Comparison of ENCODE assay signal across 17 cellular contexts in the genomic region with DNA sequence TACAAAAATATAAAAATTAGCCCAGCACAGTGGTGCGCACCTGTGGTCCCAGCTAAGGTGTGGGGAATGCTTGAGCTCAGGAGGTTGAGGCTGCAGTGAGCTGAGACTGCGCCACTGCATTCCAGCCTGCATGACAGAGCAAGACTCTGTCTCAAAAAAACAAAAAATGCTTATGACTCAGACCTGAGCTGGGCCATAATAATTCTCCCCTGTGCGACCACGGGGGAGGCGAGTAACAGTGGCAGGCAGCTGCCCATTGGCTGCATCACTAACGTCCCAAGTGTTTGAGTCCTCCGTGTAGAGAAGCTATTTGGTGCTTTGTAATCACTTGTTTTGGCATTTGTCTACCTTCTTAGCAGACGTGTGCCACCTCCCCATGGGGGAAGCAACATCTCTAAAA. TPM values are rescaled to one million over a fixed set of nuclear protein-coding genes. Genes with fewer than 3 reads are reported as not detected.
A peak's percentile ranks its signal among the peaks of the same experiment; 100 is the strongest.
DNase-seq lines count a peak whose midpoint lies in the region; ATAC-seq and TF ChIP-seq lines count a peak whose summit lies in the region.
"Had no signal": no experiment of that assay in that cellular context is flagged by ENCODE, and none has a peak within 500 bp of the region (broad histone marks: within the 10 kb centered on the region; RNA-seq: fewer than 3 reads in every experiment).

No MANE protein-coding gene starts in this region.

- ATAC-seq in GM18511 (IDR thresholded peaks at IDR 0.05; ENCODE audit: unreplicated experiment) = no peak

- H3K27ac ChIP-seq in neural progenitor cell = no peak overlapping the region
- H3K27ac ChIP-seq: coronary artery, parathyroid adenoma had no signal

- no peak overlapping the region for H3K4me3 ChIP-seq in epithelial cell of esophagus (ENCODE audit: low read length)
- no peak overlapping the region for H3K4me3 ChIP-seq in retinal pigment epithelial cell (ENCODE audit: low read length)
- no peak overlapping the region for H3K4me3 ChIP-seq in neural progenitor cell
- H3K4me3 ChIP-seq: coronary artery had no signal

- H3K27me3 Mint-ChIP-seq in neural progenitor cell (ENCODE audit: insufficient read depth, low read depth) = peaks cover 2% of the 10 kb centered on the region

- H3K36me3 Mint-ChIP-seq in neural progenitor cell = peaks cover 3% of the 10 kb centered on the region

- H2AFZ ChIP-seq in neural progenitor cell (replicated peaks) = no peak overlapping the region
- H2AFZ ChIP-seq: parathyroid adenoma had no signal

- H3K4me1 Mint-ChIP-seq in neural progenitor cell = no peaks in the 10 kb centered on the region

- H4K20me1 ChIP-seq in neural progenitor cell (ENCODE audit: low read depth) = no peaks in the 10 kb centered on the region

- H3K4me1 ChIP-seq in neural progenitor cell = no peaks in the 10 kb centered on the region
- H3K4me1 ChIP-seq: parathyroid adenoma had no signal

- TF ChIP-seq CTCF in epithelial cell of esophagus (IDR thresholded peaks at IDR 0.05; ENCODE audit: insufficient read depth, low read depth, low read length, missing control alignments) = no peak
- no peak for TF ChIP-seq CTCF in retinal pigment epithelial cell (conservative IDR thresholded peaks at IDR 0.05; ENCODE audit: low read depth, low read length)
- TF ChIP-seq CTCF in neural progenitor cell (IDR thresholded peaks at IDR 0.05) = no peak

- no peaks in the 10 kb centered on the region for H3F3A ChIP-seq in neural progenitor cell (ENCODE audit: low read depth)

- no peaks in the 10 kb centered on the region for H3K9me3 Mint-ChIP-seq in neural progenitor cell

- no peak overlapping the region for H3K4me2 ChIP-seq in neural progenitor cell

- H3K9me3 ChIP-seq in neural progenitor cell (ENCODE audit: low read depth) = no peaks in the 10 kb centered on the region

- H3K36me3 ChIP-seq in neural progenitor cell = no peaks in the 10 kb centered on the region

- H3K4me3 Mint-ChIP-seq in neural progenitor cell = no peak overlapping the region

- H3K79me2 ChIP-seq in neural progenitor cell (ENCODE audit: low read depth) = no peaks in the 10 kb centered on the region

- H3K27ac Mint-ChIP-seq in neural progenitor cell = no peak overlapping the region

- no peaks in the 10 kb centered on the region for H3K27me3 ChIP-seq in neural progenitor cell

- DNase-seq in HCEC 1CT (peak; percentile 80), RPMI7951 (ENCODE audit: low read depth) (peak; percentile 52), epithelial cell of esophagus (ENCODE audit: low read depth) (peak; percentile 81), retinal pigment epithelial cell (ENCODE audit: low read depth) (peak; percentile 56), neural progenitor cell (ENCODE audit: low spot score) (no peak), NCI-H82 (lab: John Stamatoyannopoulos, UW) (no peak)
- no peak for DNase-seq in activated effector memory CD4-positive, alpha-beta T cell treated with anti-CD3 and anti-CD28 coated beads, Interleukin-2, amount 50 U/mL, for 16 hours
- DNase-seq: activated CD4-positive, alpha-beta T cell treated with anti-CD3 and anti-CD28 coated beads for 4 hours; activated gamma-delta T cell; DMS 273 treated with DMSO at 0.1 percent for 48 hours; head of caudate nucleus; NCI-H1417; NCI-H774; stimulated activated CD4-positive, alpha-beta T cell treated with anti-CD3 and anti-CD28 coated beads, Interleukin-4, amount 100 ng/mL, for 1 hour had no signal

- no peak overlapping the region for H3K9ac ChIP-seq in neural progenitor cell
- H3K9ac ChIP-seq: parathyroid adenoma had no signal

RNA-seq across cellular contexts. Expression of gene PSMC1, which starts 24.9 kb away (rescaled TPM):
- total RNA-seq in RPMI7951 (2014; rRNA removed; shearing (Covaris generic)) = 161 and 194 TPM in 2 replicates
- total RNA-seq in neural progenitor cell (ENCODE audit: low replicate concordance) = 164 and 233 TPM in 2 replicates

RNA-seq across cellular contexts. Expression of gene NRDE2, which starts 50.5 kb away (rescaled TPM):
- 5.0 and 5.2 TPM in 2 replicates for total RNA-seq in RPMI7951 (2014; rRNA removed; shearing (Covaris generic))
- 10.2 and 13.1 TPM in 2 replicates for total RNA-seq in neural progenitor cell (ENCODE audit: low replicate concordance)

Comparison
In these comparisons a context has a peak if more than half of its experiments do, and no peak if none do; other contexts are left out.
1. DNase-seq: peak in HCEC 1CT (single experiment), RPMI7951 (single experiment), epithelial cell of esophagus (single experiment) and retinal pigment epithelial cell (single experiment); none in neural progenitor cell (single experiment), NCI-H82 (single experiment) and activated effector memory CD4-positive, alpha-beta T cell treated with anti-CD3 and anti-CD28 coated beads, Interleukin-2, amount 50 U/mL, for 16 hours (single experiment).